21 cellular contexts compared by ENCODE assay signal in genomic region chr6:90523779-90524310, GRCh38.
DNase-seq lines count a peak whose midpoint lies in the region; ATAC-seq and TF ChIP-seq lines count a peak whose summit lies in the region.
"Had no signal": no experiment of that assay in that cellular context is flagged by ENCODE, and none has a peak within 500 bp of the region (broad histone marks: within the 10 kb centered on the region; RNA-seq: fewer than 3 reads in every experiment).

No MANE protein-coding gene starts in this region.

- no peak overlapping the region for H2AK5ac ChIP-seq in IMR-90 (ENCODE audit: low read depth, low read length)
- no peak overlapping the region for H2AK5ac ChIP-seq in neuronal stem cell (ENCODE audit: low read depth, low read length)

- no peaks in the 10 kb centered on the region for H4K20me1 ChIP-seq in IMR-90 (ENCODE audit: insufficient read depth, low read length)

- BruUV-seq in IMR-90 (replicated peaks; lab: Mats Ljungman, UMichigan): no TSS peak

- dilution Hi-C loops in IMR-90 (cut with HindIII; ENCODE audit: low sequenced_read_pairs, unreplicated experiment): no loop called here

- no peak overlapping the region for H3K9ac ChIP-seq in IMR-90 (ENCODE audit: low read depth, low read length)
- H3K9ac ChIP-seq in endodermal cell (ENCODE audit: extremely low read depth, low read length, poor library complexity, severe bottlenecking): no peak overlapping the region
- no peak overlapping the region for H3K9ac ChIP-seq in neuronal stem cell (ENCODE audit: low read depth, low read length, poor library complexity)
- H3K9ac ChIP-seq: SK-N-SH had no signal

- H3K56ac ChIP-seq in IMR-90 (ENCODE audit: extremely low read depth, insufficient read depth, low read length): no peak overlapping the region

- H3K14ac ChIP-seq in IMR-90 (replicated peaks; ENCODE audit: low read depth, low read length) (no peak overlapping the region), neuronal stem cell (ENCODE audit: low read length) (no peak overlapping the region)

- in situ Hi-C loops in IMR-90 (cut with MboI; ENCODE audit: low sequenced_read_pairs): no loop called here

- H3K23ac ChIP-seq in IMR-90 (ENCODE audit: low read depth, low read length) (no peak overlapping the region), neuronal stem cell (ENCODE audit: low read depth, low read length, poor library complexity) (no peak overlapping the region)

- H3K4me2 ChIP-seq in IMR-90 (ENCODE audit: low read depth, low read length) (no peak overlapping the region), neuronal stem cell (ENCODE audit: insufficient read depth, low read length, poor library complexity, severe bottlenecking) (no peak overlapping the region)
- H3K4me2 ChIP-seq: SK-N-SH had no signal

- no peak overlapping the region for H2BK12ac ChIP-seq in neuronal stem cell (ENCODE audit: low read length)

- H4K91ac ChIP-seq in IMR-90 (ENCODE audit: insufficient read depth, low read depth, low read length) (no peak overlapping the region), neuronal stem cell (ENCODE audit: low read depth, low read length, poor library complexity) (no peak overlapping the region)

- H3K79me1 ChIP-seq in IMR-90 (ENCODE audit: low read depth in 1 of 2, low read length in 2 of 2) (0 out of 4 replicates have a peak, but pooled peaks cover 0 to 4% of the 10 kb centered on the region in 2 experiments), neuronal stem cell (ENCODE audit: low read depth, low read length) (no peaks in the 10 kb centered on the region)

- no peak for TF ChIP-seq RAD21 in IMR-90 (IDR thresholded peaks at IDR 0.05; ENCODE audit: low read length)

- H3K9me1 ChIP-seq in IMR-90 (ENCODE audit: insufficient read depth, low read length): no peaks in the 10 kb centered on the region

- no peaks in the 10 kb centered on the region for H3K9me3 Mint-ChIP-seq in endodermal cell

- H2BK20ac ChIP-seq in IMR-90 (ENCODE audit: low read depth, low read length): no peak overlapping the region

- H3K4me3 ChIP-seq in IMR-90 (ENCODE audit: insufficient read depth, low read depth, low read length) (no peak overlapping the region), endodermal cell (ENCODE audit: low read length) (no peak overlapping the region), neuronal stem cell (ENCODE audit: low read length in 2 of 2) (no peak overlapping the region)
- H3K4me3 ChIP-seq: MG63 had no signal

- no peak overlapping the region for H2BK15ac ChIP-seq in IMR-90 (ENCODE audit: low read depth, low read length)
- H2BK15ac ChIP-seq in neuronal stem cell (ENCODE audit: low read length): no peak overlapping the region

- WGBS in IMR-90 (ENCODE audit: extremely low coverage in 2 of 2, insufficient read length in 1 of 2), 2 experiments: no CpG with 5 or more reads among the region's 4 CpGs
- 80 to 93% methylated on average over 1 to 2 of the region's 4 CpGs for WGBS in endodermal cell (ENCODE audit: insufficient coverage in 1 of 2, insufficient read length in 1 of 2), 2 experiments
- no CpG with 5 or more reads among the region's 4 CpGs for WGBS in neuronal stem cell (ENCODE audit: extremely low coverage in 2 of 2, insufficient read length in 2 of 2, insufficient replicate concordance in 1 of 2), 2 donors

- POLR2A ChIA-PET in IMR-90 (lab: Charles Lee; ENCODE audit: unreplicated experiment): no interaction called here

- peaks cover 22% of the 10 kb centered on the region for H3K36me3 Mint-ChIP-seq in endodermal cell (ENCODE audit: low read depth)

- H3K18ac ChIP-seq in IMR-90 (ENCODE audit: low read depth, low read length): no peak overlapping the region
- no peak overlapping the region for H3K18ac ChIP-seq in neuronal stem cell (ENCODE audit: low read length)

- no peak for TF ChIP-seq POLR2A in IMR-90 (IDR thresholded peaks at IDR 0.05; ENCODE audit: low read depth, low read length)

- H4K5ac ChIP-seq in IMR-90 (ENCODE audit: low read depth, low read length): no peak overlapping the region

- TF ChIP-seq CTCF in IMR-90 (conservative IDR thresholded peaks at IDR 0.05; ENCODE audit: low read depth, low read length) (no peak), endodermal cell (conservative IDR thresholded peaks at IDR 0.05) (no peak)

- H3K9me3 ChIP-seq in IMR-90 (ENCODE audit: control insufficient read depth, insufficient read depth, low read length): no peaks in the 10 kb centered on the region
- H3K9me3 ChIP-seq in endodermal cell (ENCODE audit: control insufficient read depth, low read length): no peaks in the 10 kb centered on the region
- no peaks in the 10 kb centered on the region for H3K9me3 ChIP-seq in neuronal stem cell (replicated peaks in 1 of 2; ENCODE audit: control insufficient read depth in 2 of 2, insufficient read depth in 1 of 2, low read depth in 1 of 2, low read length in 2 of 2)
- H3K9me3 ChIP-seq: MG63, SK-N-SH had no signal

- no peak for ATAC-seq in IMR-90 (ENCODE audit: low read depth)
- ATAC-seq in GM21576 (IDR thresholded peaks at IDR 0.05; ENCODE audit: unreplicated experiment): no peak

- intact Hi-C loops in IMR-90 (cut with micrococcal nuclease): no loop called here

- CTCF ChIA-PET in IMR-90 (lab: Yijun Ruan, JAX): interaction anchor here (0.7 to 1.0 kb wide), 2 partner anchors 10 to 514 kb away, joined by 3 to 8 read pairs; no protein-coding TSS in a partner anchor

- DNase-seq in ELF-1 (ENCODE audit: low read depth, low spot score): peak; percentile 11
- no peak for DNase-seq in IMR-90
- no peak for DNase-seq in endodermal cell
- DNase-seq in neuronal stem cell (ENCODE audit: low spot score): no peak
- no peak for DNase-seq in NCI-H82 (lab: John Stamatoyannopoulos, UW)
- no peak for DNase-seq in mesenteric fat pad (ENCODE audit: low spot score)
- DNase-seq: Calu3, DMS153, DND-41, HCEC 1CT, KG1, MG63, NCI-H1105 treated with DMSO at 0.1 percent for 48 hours, NCI-H146, NCI-H1930, NCI-H2107, NCI-H524, NCI-H748 treated with DMSO at 0.1 percent for 48 hours, SIG-M5, SK-N-SH had no signal

- H3K27me3 ChIP-seq in IMR-90 (ENCODE audit: control insufficient read depth, insufficient read depth, low read length): no peaks in the 10 kb centered on the region
- H3K27me3 ChIP-seq in endodermal cell (ENCODE audit: control insufficient read depth, insufficient read depth, low read length, poor library complexity, severe bottlenecking): no peaks in the 10 kb centered on the region
- no peaks in the 10 kb centered on the region for H3K27me3 ChIP-seq in neuronal stem cell (ENCODE audit: control insufficient read depth in 3 of 3, insufficient read depth in 3 of 3, low read depth in 1 of 3, low read length in 3 of 3)
- H3K27me3 ChIP-seq: MG63 had no signal

- H3K4me3 Mint-ChIP-seq in endodermal cell: no peak overlapping the region

- H2AFZ ChIP-seq in IMR-90 (replicated peaks; ENCODE audit: low read length, poor library complexity) (no peak overlapping the region), neuronal stem cell (ENCODE audit: low read length) (no peak overlapping the region)

- no peak overlapping the region for H4K8ac ChIP-seq in IMR-90 (ENCODE audit: low read depth in 2 of 2, low read length in 2 of 2)
- H4K8ac ChIP-seq in neuronal stem cell (ENCODE audit: low read depth, low read length): no peak overlapping the region

- H3K27ac ChIP-seq in IMR-90 (ENCODE audit: insufficient read depth, low read length) (no peak overlapping the region), endodermal cell (ENCODE audit: low read depth, low read length) (no peak overlapping the region), neuronal stem cell (replicated peaks; ENCODE audit: low read length) (peak overlapping the region; percentile 26)

- no peak overlapping the region for H2AK9ac ChIP-seq in IMR-90 (replicated peaks; ENCODE audit: low read depth, low read length, poor library complexity)

- H3K36me3 ChIP-seq in IMR-90 (ENCODE audit: control insufficient read depth, insufficient read depth, low read length): peaks cover 10% of the 10 kb centered on the region
- H3K36me3 ChIP-seq in endodermal cell (ENCODE audit: control insufficient read depth, insufficient read depth, low read length): peaks cover 42% of the 10 kb centered on the region
- peaks cover 4 to 73% of the 10 kb centered on the region in 2 donors for H3K36me3 ChIP-seq in neuronal stem cell (replicated peaks in 1 of 2; ENCODE audit: control insufficient read depth in 2 of 2, insufficient read depth in 2 of 2, low read length in 2 of 2)

- H2BK5ac ChIP-seq in IMR-90 (ENCODE audit: low read depth, low read length, poor library complexity, severe bottlenecking): no peak overlapping the region
- no peak overlapping the region for H2BK5ac ChIP-seq in neuronal stem cell (ENCODE audit: low read length)

- peak overlapping the region; percentile 19 for H3K27ac Mint-ChIP-seq in endodermal cell

- H3K27me3 Mint-ChIP-seq in endodermal cell (ENCODE audit: insufficient read depth): no peaks in the 10 kb centered on the region

- H3K4me1 Mint-ChIP-seq in endodermal cell: no peaks in the 10 kb centered on the region

- H2BK120ac ChIP-seq in IMR-90 (ENCODE audit: low read depth, low read length) (no peak overlapping the region), neuronal stem cell (ENCODE audit: low read depth, low read length) (no peak overlapping the region)

- H3K4me1 ChIP-seq in IMR-90 (ENCODE audit: control insufficient read depth, insufficient read depth, low read length) (no peaks in the 10 kb centered on the region; the same call in 1 of the 2 replicates), endodermal cell (ENCODE audit: control insufficient read depth, insufficient read depth, low read length) (no peaks in the 10 kb centered on the region), neuronal stem cell (ENCODE audit: control insufficient read depth in 2 of 2, insufficient read depth in 1 of 2, low read depth in 1 of 2, low read length in 2 of 2) (peaks cover 0 to 4% of the 10 kb centered on the region in 2 donors)

- H3K4ac ChIP-seq in IMR-90 (ENCODE audit: low read depth, low read length): no peak overlapping the region
- no peak overlapping the region for H3K4ac ChIP-seq in neuronal stem cell (ENCODE audit: low read length)

TF ChIP-seq in IMR-90, 13 proteins besides CTCF, POLR2A, EP300 and RAD21:
- TF ChIP-seq MAFK (IDR thresholded peaks at IDR 0.05; ENCODE audit: low read depth, low read length) (peak; percentile 89), NFE2L2 (IDR thresholded peaks at IDR 0.05; ENCODE audit: low read depth, low read length) (no peak), ELK1 (IDR thresholded peaks at IDR 0.05; ENCODE audit: borderline replicate concordance, low read depth, low read length) (no peak)
